Comparison of ENCODE assay signal across 15 cellular contexts in genomic region chr12:109113661-109114321, GRCh38. TPM values are rescaled to one million over a fixed set of nuclear protein-coding genes. Genes with fewer than 3 reads are reported as not detected.
A peak's percentile ranks its signal among the peaks of the same experiment; 100 is the strongest.
DNase-seq lines count a peak whose midpoint lies in the region; ATAC-seq and TF ChIP-seq lines count a peak whose summit lies in the region.
"Had no signal": no experiment of that assay in that cellular context is flagged by ENCODE, and none has a peak within 500 bp of the region (broad histone marks: within the 10 kb centered on the region; RNA-seq: fewer than 3 reads in every experiment).

No MANE protein-coding gene starts in this region.

- H3K4me3 ChIP-seq in duodenal mucosa (ENCODE audit: low read depth in 1 of 2, low read length in 2 of 2) (peak overlapping the region; percentile 33 to 57), muscle layer of duodenum (ENCODE audit: low read depth in 1 of 2, low read length in 2 of 2) (peak overlapping the region; percentile 5 to 47), thyroid gland (replicated peaks in 1 of 3) (peak overlapping the region in 1 of 3 donors; percentile 2), H7 (ENCODE audit: insufficient read depth, low read depth, low read length) (no peak overlapping the region)
- H3K4me3 ChIP-seq: lung, neural progenitor cell had no signal

- TF ChIP-seq CTCF in VCaP (conservative IDR thresholded peaks at IDR 0.05) (no peak), thyroid gland (IDR thresholded peaks at IDR 0.05) (no peak)

- H3K27ac ChIP-seq in VCaP, result peak overlapping the region; percentile 30
- H3K27ac ChIP-seq in duodenal mucosa (ENCODE audit: low read depth, low read length), result peak overlapping the region; percentile 20
- peak overlapping the region; percentile 65 for H3K27ac ChIP-seq in muscle layer of duodenum (ENCODE audit: low read length)
- H3K27ac ChIP-seq in thyroid gland, result peak overlapping the region; percentile 88 to 98 (median 97)
- H3K27ac ChIP-seq: C4-2B, neural progenitor cell had no signal

- H3K9me3 ChIP-seq in duodenal mucosa (ENCODE audit: control insufficient read depth in 1 of 2, low read length in 2 of 2), result no peaks in the 10 kb centered on the region
- no peaks in the 10 kb centered on the region for H3K9me3 ChIP-seq in muscle layer of duodenum (ENCODE audit: control insufficient read depth in 1 of 2, low read length in 2 of 2)
- H3K9me3 ChIP-seq in thyroid gland, result no peaks in the 10 kb centered on the region

- DNase-seq in thyroid gland (peak in 1 of 2 donors; percentile 24), nucleus accumbens (lab: John Stamatoyannopoulos, UW) (no peak), H7 (no peak)
- DNase-seq: activated B cell treated with CpG ODN at 0.5 μM for 24 hours; activated naive CD4-positive, alpha-beta T cell treated with anti-CD3 and anti-CD28 coated beads, Interleukin-2, amount 50 U/mL, for 16 hours; Karpas-422; NCI-H1436 had no signal

- no peak for ATAC-seq in GM18870 (IDR thresholded peaks at IDR 0.05; ENCODE audit: unreplicated experiment)
- ATAC-seq: HCT116 had no signal

- H3K4me1 ChIP-seq in duodenal mucosa (ENCODE audit: control insufficient read depth in 1 of 2, insufficient read depth in 2 of 2, low read length in 2 of 2), result peaks cover 61 to 68% of the 10 kb centered on the region in 2 donors
- peaks cover 17 to 61% of the 10 kb centered on the region in 2 donors for H3K4me1 ChIP-seq in muscle layer of duodenum (ENCODE audit: control insufficient read depth in 1 of 2, insufficient read depth in 2 of 2, low read length in 2 of 2)
- peaks cover 66 to 81% of the 10 kb centered on the region in 2 donors for H3K4me1 ChIP-seq in thyroid gland

- TF ChIP-seq POLR2A in thyroid gland (IDR thresholded peaks at IDR 0.05), result no peak

- intact Hi-C loops in thyroid gland (cut with DNase I), result no loop called here

- 85 to 87% methylated on average over 5 of the region's 5 CpGs for WGBS in thyroid gland, 2 donors

- H3K27me3 ChIP-seq in duodenal mucosa (ENCODE audit: control insufficient read depth in 1 of 2, insufficient read depth in 2 of 2, low read length in 2 of 2) (no peaks in the 10 kb centered on the region), muscle layer of duodenum (ENCODE audit: low read depth, low read length) (no peaks in the 10 kb centered on the region), thyroid gland (no peaks in the 10 kb centered on the region), H7 (ENCODE audit: control insufficient read depth, insufficient read depth, low read length) (no peaks in the 10 kb centered on the region)
- H3K27me3 ChIP-seq: neural progenitor cell had no signal

- no peak overlapping the region for H3K9ac ChIP-seq in duodenal mucosa (ENCODE audit: low read depth in 1 of 2, low read length in 2 of 2)
- H3K9ac ChIP-seq: neural progenitor cell had no signal

- peaks cover 0 to 11% of the 10 kb centered on the region in 2 donors for H3K36me3 ChIP-seq in duodenal mucosa (ENCODE audit: control insufficient read depth in 1 of 2, insufficient read depth in 2 of 2, low read length in 2 of 2)
- peaks cover 0 to 4% of the 10 kb centered on the region in 2 donors for H3K36me3 ChIP-seq in muscle layer of duodenum (ENCODE audit: control insufficient read depth in 1 of 2, insufficient read depth in 2 of 2, low read length in 2 of 2)
- no peaks in the 10 kb centered on the region for H3K36me3 ChIP-seq in thyroid gland
- H3K36me3 ChIP-seq in H7 (replicated peaks; ENCODE audit: control insufficient read depth, insufficient read depth, low read length), result 0 out of 2 replicates have a peak, but pooled peaks cover 2% of the 10 kb centered on the region
- H3K36me3 ChIP-seq: neural progenitor cell had no signal

RNA-seq across cellular contexts. Expression of gene ACACB, which starts 2.6 kb away (rescaled TPM):
- total RNA-seq in thyroid gland, result 100 to 1,000 TPM; 115 to 178 (median 140) TPM
- 3.8 and 13.4 TPM in 2 replicates for total RNA-seq in H7 (2014; rRNA removed; shearing (Covaris generic))

RNA-seq across cellular contexts. Expression of gene UNG, which starts 16.4 kb away (rescaled TPM):
- 10 to 100 TPM; 33.1 to 45.5 (median 37.5) TPM for total RNA-seq in thyroid gland
- 116 and 127 TPM in 2 replicates for total RNA-seq in H7 (2014; rRNA removed; shearing (Covaris generic))

RNA-seq across cellular contexts. Expression of gene ALKBH2, which starts 20.5 kb away (rescaled TPM):
- total RNA-seq in thyroid gland, result 10 to 100 TPM in 3 of 4 donors, 1 to 10 TPM in 1; 7.6 to 34.5 (median 16.7) TPM
- total RNA-seq in H7 (2014; rRNA removed; shearing (Covaris generic)), result 29.6 and 40.1 TPM in 2 replicates

Comparison
In these comparisons a context has a peak if more than half of its experiments do, and no peak if none do; other contexts are left out.
1. H3K27ac ChIP-seq: peak in every context shown above with its lines; median percentile 97 in thyroid gland; 65 in muscle layer of duodenum; 30 in VCaP; 20 in duodenal mucosa.